1 cellular context compared by ENCODE assay signal in the genomic region with DNA sequence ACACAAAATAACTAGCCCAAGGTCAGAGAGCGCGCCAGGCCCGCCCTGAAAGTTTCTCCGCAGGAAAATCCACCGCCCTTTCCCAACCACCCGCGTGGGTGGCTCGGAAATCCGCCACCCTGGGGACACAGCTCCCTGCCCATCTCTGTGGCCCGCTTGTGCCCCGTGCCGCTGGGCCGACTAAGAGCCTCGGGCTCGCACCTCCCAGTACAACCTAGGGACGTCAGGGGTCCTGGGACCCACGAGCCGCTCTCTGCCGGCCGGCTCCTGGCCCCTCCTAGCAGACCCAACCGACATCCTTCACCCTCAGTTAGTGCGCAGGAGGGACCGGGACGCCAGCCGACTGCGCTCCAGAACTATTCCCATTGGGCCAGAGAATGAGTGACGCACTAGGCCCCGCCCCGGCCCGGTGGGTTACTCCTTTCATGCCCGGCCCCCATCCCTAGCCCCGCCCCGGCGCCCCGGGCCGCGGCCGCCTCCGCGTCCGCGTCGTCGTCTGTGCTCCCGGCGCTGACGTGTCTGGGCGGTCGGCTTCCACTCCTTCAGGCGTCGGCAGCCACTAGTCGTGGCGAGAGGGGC.
TF ChIP-seq lines count a peak whose summit lies in the region.

No MANE protein-coding gene starts in this region.

TF ChIP-seq in K562, 482 proteins besides CTCF, POLR2A, EP300 and RAD21 (continued from another document and continues in another):
- TF ChIP-seq MBD2 (IDR thresholded peaks at IDR 0.05; ENCODE audit: borderline replicate concordance, low read depth) (peak; percentile 74; the same call in 1 of the 2 replicates), HCFC1 (IDR thresholded peaks at IDR 0.05; ENCODE audit: low read depth, low read length) (0 out of 2 replicates have a peak, but pooled peaks have one; percentile 29), RB1 (IDR thresholded peaks at IDR 0.05; ENCODE audit: low read depth) (peak; percentile 76), ZNF589 (CRISPR knock-in tag; IDR thresholded peaks at IDR 0.05; ENCODE audit: low read depth) (0 out of 2 replicates have a peak, but pooled peaks have one; percentile 60), ZNF282 (CRISPR knock-in tag; IDR thresholded peaks at IDR 0.05) (no peak), ZBTB17 (CRISPR knock-in tag; IDR thresholded peaks at IDR 0.05) (peak; percentile 17; the same call in 1 of the 2 replicates), ZNF778 (CRISPR knock-in tag; IDR thresholded peaks at IDR 0.05) (no peak), RFX1 (IDR thresholded peaks at IDR 0.05) (no peak), HOXB6 (CRISPR knock-in tag; IDR thresholded peaks at IDR 0.05; ENCODE audit: borderline replicate concordance) (no peak), ARID1B (IDR thresholded peaks at IDR 0.05) (no peak), FOXK2 (conservative IDR thresholded peaks at IDR 0.05 in 1 of 2, IDR thresholded peaks at IDR 0.05 in 1 of 2; ENCODE audit: low read depth in 2 of 2) (no peak), TBL1XR1 (IDR thresholded peaks at IDR 0.05; ENCODE audit: low read length in 2 of 2) (peak in 1 of 2 experiments; percentile 55; a peak in 1 of 4 replicates), CHD1 (IDR thresholded peaks at IDR 0.05; ENCODE audit: low read length) (no peak), SAP30 (IDR thresholded peaks at IDR 0.05; ENCODE audit: borderline replicate concordance, insufficient read depth, low read depth, low read length, poor library complexity, severe bottlenecking) (peak; percentile 48), NR1H2 (CRISPR knock-in tag; IDR thresholded peaks at IDR 0.05) (no peak; the same call in 1 of the 2 replicates), SMARCC2 (IDR thresholded peaks at IDR 0.05; ENCODE audit: low read depth) (no peak), ZBED1 (IDR thresholded peaks at IDR 0.05) (no peak), GATAD2A (IDR thresholded peaks at IDR 0.05) (peak; percentile 69), ZNF444 (CRISPR knock-in tag; IDR thresholded peaks at IDR 0.05) (no peak), SNIP1 (IDR thresholded peaks at IDR 0.05; ENCODE audit: low read depth) (no peak), FOXK1 (CRISPR knock-in tag; IDR thresholded peaks at IDR 0.05; ENCODE audit: borderline replicate concordance) (no peak), FOXA1 (IDR thresholded peaks at IDR 0.05; ENCODE audit: borderline replicate concordance) (no peak), CREM (IDR thresholded peaks at IDR 0.05; ENCODE audit: low read depth) (peak; percentile 93), CREB1 (IDR thresholded peaks at IDR 0.05) (peak; percentile 88), CREB1 (CRISPR knock-in tag; IDR thresholded peaks at IDR 0.05) (peak; percentile 83)
- TF ChIP-seq, protein P1, sequence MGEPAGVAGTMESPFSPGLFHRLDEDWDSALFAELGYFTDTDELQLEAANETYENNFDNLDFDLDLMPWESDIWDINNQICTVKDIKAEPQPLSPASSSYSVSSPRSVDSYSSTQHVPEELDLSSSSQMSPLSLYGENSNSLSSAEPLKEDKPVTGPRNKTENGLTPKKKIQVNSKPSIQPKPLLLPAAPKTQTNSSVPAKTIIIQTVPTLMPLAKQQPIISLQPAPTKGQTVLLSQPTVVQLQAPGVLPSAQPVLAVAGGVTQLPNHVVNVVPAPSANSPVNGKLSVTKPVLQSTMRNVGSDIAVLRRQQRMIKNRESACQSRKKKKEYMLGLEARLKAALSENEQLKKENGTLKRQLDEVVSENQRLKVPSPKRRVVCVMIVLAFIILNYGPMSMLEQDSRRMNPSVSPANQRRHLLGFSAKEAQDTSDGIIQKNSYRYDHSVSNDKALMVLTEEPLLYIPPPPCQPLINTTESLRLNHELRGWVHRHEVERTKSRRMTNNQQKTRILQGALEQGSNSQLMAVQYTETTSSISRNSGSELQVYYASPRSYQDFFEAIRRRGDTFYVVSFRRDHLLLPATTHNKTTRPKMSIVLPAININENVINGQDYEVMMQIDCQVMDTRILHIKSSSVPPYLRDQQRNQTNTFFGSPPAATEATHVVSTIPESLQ (CRISPR knock-in tag; IDR thresholded peaks at IDR 0.05), result no peak
- TF ChIP-seq, protein P2, sequence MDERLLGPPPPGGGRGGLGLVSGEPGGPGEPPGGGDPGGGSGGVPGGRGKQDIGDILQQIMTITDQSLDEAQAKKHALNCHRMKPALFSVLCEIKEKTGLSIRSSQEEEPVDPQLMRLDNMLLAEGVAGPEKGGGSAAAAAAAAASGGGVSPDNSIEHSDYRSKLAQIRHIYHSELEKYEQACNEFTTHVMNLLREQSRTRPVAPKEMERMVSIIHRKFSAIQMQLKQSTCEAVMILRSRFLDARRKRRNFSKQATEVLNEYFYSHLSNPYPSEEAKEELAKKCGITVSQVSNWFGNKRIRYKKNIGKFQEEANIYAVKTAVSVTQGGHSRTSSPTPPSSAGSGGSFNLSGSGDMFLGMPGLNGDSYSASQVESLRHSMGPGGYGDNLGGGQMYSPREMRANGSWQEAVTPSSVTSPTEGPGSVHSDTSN (CRISPR knock-in tag; IDR thresholded peaks at IDR 0.05; ENCODE audit: low read depth), result peak; percentile 39; the same call in 1 of the 2 replicates
- TF ChIP-seq, protein P2 (tag; conservative IDR thresholded peaks at IDR 0.05; ENCODE audit: low read depth), result peak; percentile 44
- TF ChIP-seq, protein P3, sequence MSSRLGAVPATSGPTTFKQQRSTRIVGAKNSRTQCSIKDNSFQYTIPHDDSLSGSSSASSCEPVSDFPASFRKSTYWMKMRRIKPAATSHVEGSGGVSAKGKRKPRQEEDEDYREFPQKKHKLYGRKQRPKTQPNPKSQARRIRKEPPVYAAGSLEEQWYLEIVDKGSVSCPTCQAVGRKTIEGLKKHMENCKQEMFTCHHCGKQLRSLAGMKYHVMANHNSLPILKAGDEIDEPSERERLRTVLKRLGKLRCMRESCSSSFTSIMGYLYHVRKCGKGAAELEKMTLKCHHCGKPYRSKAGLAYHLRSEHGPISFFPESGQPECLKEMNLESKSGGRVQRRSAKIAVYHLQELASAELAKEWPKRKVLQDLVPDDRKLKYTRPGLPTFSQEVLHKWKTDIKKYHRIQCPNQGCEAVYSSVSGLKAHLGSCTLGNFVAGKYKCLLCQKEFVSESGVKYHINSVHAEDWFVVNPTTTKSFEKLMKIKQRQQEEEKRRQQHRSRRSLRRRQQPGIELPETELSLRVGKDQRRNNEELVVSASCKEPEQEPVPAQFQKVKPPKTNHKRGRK (tag; IDR thresholded peaks at IDR 0.05), result no peak
- TF ChIP-seq, protein P4, sequence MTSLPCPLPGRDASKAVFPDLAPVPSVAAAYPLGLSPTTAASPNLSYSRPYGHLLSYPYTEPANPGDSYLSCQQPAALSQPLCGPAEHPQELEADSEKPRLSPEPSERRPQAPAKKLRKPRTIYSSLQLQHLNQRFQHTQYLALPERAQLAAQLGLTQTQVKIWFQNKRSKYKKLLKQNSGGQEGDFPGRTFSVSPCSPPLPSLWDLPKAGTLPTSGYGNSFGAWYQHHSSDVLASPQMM (CRISPR knock-in tag; IDR thresholded peaks at IDR 0.05), result no peak
- TF ChIP-seq, protein P5, sequence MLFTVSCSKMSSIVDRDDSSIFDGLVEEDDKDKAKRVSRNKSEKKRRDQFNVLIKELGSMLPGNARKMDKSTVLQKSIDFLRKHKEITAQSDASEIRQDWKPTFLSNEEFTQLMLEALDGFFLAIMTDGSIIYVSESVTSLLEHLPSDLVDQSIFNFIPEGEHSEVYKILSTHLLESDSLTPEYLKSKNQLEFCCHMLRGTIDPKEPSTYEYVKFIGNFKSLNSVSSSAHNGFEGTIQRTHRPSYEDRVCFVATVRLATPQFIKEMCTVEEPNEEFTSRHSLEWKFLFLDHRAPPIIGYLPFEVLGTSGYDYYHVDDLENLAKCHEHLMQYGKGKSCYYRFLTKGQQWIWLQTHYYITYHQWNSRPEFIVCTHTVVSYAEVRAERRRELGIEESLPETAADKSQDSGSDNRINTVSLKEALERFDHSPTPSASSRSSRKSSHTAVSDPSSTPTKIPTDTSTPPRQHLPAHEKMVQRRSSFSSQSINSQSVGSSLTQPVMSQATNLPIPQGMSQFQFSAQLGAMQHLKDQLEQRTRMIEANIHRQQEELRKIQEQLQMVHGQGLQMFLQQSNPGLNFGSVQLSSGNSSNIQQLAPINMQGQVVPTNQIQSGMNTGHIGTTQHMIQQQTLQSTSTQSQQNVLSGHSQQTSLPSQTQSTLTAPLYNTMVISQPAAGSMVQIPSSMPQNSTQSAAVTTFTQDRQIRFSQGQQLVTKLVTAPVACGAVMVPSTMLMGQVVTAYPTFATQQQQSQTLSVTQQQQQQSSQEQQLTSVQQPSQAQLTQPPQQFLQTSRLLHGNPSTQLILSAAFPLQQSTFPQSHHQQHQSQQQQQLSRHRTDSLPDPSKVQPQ (CRISPR knock-in tag; IDR thresholded peaks at IDR 0.05; ENCODE audit: borderline replicate concordance), result no peak
- TF ChIP-seq, protein P6, sequence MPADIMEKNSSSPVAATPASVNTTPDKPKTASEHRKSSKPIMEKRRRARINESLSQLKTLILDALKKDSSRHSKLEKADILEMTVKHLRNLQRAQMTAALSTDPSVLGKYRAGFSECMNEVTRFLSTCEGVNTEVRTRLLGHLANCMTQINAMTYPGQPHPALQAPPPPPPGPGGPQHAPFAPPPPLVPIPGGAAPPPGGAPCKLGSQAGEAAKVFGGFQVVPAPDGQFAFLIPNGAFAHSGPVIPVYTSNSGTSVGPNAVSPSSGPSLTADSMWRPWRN (IDR thresholded peaks at IDR 0.05; ENCODE audit: low read depth), result no peak
- TF ChIP-seq, protein P7, sequence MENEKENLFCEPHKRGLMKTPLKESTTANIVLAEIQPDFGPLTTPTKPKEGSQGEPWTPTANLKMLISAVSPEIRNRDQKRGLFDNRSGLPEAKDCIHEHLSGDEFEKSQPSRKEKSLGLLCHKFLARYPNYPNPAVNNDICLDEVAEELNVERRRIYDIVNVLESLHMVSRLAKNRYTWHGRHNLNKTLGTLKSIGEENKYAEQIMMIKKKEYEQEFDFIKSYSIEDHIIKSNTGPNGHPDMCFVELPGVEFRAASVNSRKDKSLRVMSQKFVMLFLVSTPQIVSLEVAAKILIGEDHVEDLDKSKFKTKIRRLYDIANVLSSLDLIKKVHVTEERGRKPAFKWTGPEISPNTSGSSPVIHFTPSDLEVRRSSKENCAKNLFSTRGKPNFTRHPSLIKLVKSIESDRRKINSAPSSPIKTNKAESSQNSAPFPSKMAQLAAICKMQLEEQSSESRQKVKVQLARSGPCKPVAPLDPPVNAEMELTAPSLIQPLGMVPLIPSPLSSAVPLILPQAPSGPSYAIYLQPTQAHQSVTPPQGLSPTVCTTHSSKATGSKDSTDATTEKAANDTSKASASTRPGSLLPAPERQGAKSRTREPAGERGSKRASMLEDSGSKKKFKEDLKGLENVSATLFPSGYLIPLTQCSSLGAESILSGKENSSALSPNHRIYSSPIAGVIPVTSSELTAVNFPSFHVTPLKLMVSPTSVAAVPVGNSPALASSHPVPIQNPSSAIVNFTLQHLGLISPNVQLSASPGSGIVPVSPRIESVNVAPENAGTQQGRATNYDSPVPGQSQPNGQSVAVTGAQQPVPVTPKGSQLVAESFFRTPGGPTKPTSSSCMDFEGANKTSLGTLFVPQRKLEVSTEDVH (IDR thresholded peaks at IDR 0.05; ENCODE audit: low read depth, partially characterized antibody), result no peak
- TF ChIP-seq, protein P8, sequence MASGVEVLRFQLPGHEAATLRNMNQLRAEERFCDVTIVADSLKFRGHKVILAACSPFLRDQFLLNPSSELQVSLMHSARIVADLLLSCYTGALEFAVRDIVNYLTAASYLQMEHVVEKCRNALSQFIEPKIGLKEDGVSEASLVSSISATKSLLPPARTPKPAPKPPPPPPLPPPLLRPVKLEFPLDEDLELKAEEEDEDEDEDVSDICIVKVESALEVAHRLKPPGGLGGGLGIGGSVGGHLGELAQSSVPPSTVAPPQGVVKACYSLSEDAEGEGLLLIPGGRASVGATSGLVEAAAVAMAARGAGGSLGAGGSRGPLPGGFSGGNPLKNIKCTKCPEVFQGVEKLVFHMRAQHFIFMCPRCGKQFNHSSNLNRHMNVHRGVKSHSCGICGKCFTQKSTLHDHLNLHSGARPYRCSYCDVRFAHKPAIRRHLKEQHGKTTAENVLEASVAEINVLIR (CRISPR knock-in tag; IDR thresholded peaks at IDR 0.05), result peak; percentile 67; the same call in 1 of the 2 replicates
- TF ChIP-seq, protein P9, sequence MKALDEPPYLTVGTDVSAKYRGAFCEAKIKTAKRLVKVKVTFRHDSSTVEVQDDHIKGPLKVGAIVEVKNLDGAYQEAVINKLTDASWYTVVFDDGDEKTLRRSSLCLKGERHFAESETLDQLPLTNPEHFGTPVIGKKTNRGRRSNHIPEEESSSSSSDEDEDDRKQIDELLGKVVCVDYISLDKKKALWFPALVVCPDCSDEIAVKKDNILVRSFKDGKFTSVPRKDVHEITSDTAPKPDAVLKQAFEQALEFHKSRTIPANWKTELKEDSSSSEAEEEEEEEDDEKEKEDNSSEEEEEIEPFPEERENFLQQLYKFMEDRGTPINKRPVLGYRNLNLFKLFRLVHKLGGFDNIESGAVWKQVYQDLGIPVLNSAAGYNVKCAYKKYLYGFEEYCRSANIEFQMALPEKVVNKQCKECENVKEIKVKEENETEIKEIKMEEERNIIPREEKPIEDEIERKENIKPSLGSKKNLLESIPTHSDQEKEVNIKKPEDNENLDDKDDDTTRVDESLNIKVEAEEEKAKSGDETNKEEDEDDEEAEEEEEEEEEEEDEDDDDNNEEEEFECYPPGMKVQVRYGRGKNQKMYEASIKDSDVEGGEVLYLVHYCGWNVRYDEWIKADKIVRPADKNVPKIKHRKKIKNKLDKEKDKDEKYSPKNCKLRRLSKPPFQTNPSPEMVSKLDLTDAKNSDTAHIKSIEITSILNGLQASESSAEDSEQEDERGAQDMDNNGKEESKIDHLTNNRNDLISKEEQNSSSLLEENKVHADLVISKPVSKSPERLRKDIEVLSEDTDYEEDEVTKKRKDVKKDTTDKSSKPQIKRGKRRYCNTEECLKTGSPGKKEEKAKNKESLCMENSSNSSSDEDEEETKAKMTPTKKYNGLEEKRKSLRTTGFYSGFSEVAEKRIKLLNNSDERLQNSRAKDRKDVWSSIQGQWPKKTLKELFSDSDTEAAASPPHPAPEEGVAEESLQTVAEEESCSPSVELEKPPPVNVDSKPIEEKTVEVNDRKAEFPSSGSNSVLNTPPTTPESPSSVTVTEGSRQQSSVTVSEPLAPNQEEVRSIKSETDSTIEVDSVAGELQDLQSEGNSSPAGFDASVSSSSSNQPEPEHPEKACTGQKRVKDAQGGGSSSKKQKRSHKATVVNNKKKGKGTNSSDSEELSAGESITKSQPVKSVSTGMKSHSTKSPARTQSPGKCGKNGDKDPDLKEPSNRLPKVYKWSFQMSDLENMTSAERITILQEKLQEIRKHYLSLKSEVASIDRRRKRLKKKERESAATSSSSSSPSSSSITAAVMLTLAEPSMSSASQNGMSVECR (CRISPR knock-in tag; IDR thresholded peaks at IDR 0.05), result no peak
